ENCODE assay signal across 8 cellular contexts in the genomic region with DNA sequence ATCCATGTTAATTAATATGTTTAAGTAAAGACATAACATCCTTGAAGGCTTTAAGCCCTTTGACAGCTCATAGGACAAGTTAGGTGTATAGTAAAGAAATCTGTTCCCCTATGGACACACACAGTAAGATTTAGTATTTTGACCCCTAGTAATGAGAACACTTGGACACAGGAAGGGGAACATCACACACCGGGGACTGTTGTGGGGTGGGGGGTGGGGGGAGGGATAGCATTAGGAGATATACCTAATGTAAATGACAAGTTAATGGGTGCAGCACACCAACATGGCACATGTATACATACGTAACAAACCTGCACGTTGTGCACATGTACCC.
ATAC-seq lines count a peak whose summit lies in the region.
"Not testable (repeated sequence)": the region's sequence is repeated elsewhere in the genome, so short reads cannot be mapped to it uniquely, and the experiment has no call there.

No MANE protein-coding gene starts in this region.

- H3K27ac Mint-ChIP-seq in stimulated activated memory B cell treated with anti-CD40 and anti-IgM and Interleukin-4, amounts not matched to agents 10 μg/mL and 1 μg/mL and 100 μg/mL, for 72 hours = not testable (repeated sequence)

- H3K36me3 Mint-ChIP-seq in stimulated activated memory B cell treated with anti-CD40 and anti-IgM and Interleukin-4, amounts not matched to agents 10 μg/mL and 1 μg/mL and 100 μg/mL, for 72 hours = not testable (repeated sequence)

- not testable (repeated sequence) for H3K27me3 Mint-ChIP-seq in stimulated activated memory B cell treated with anti-CD40 and anti-IgM and Interleukin-4, amounts not matched to agents 10 μg/mL and 1 μg/mL and 100 μg/mL, for 72 hours

- H3K4me3 Mint-ChIP-seq in stimulated activated memory B cell treated with anti-CD40 and anti-IgM and Interleukin-4, amounts not matched to agents 10 μg/mL and 1 μg/mL and 100 μg/mL, for 72 hours = not testable (repeated sequence)

- not testable (repeated sequence) for H3K9me3 Mint-ChIP-seq in stimulated activated memory B cell treated with anti-CD40 and anti-IgM and Interleukin-4, amounts not matched to agents 10 μg/mL and 1 μg/mL and 100 μg/mL, for 72 hours

- ATAC-seq in GM18858 (IDR thresholded peaks at IDR 0.05; ENCODE audit: unreplicated experiment) = peak; percentile 24
- ATAC-seq in GM19351 (IDR thresholded peaks at IDR 0.05; ENCODE audit: unreplicated experiment) = peak; percentile 38
- ATAC-seq in GM21423 (IDR thresholded peaks at IDR 0.05; ENCODE audit: unreplicated experiment) = peak; percentile 43
- ATAC-seq in HG02610 (IDR thresholded peaks at IDR 0.05; ENCODE audit: unreplicated experiment) = peak; percentile 34
- ATAC-seq in HG02970 (IDR thresholded peaks at IDR 0.05; ENCODE audit: low FRiP score, unreplicated experiment) = peak; percentile 30
- ATAC-seq in HG03139 (IDR thresholded peaks at IDR 0.05; ENCODE audit: unreplicated experiment) = peak; percentile 38
- ATAC-seq in HG03521 (IDR thresholded peaks at IDR 0.05; ENCODE audit: unreplicated experiment) = peak; percentile 23
- ATAC-seq in stimulated activated memory B cell treated with anti-CD40 and anti-IgM and Interleukin-4, amounts not matched to agents 10 μg/mL and 1 μg/mL and 100 μg/mL, for 72 hours = peak; percentile 46

- peaks cover 16% of the 10 kb centered on the region for H3K4me1 Mint-ChIP-seq in stimulated activated memory B cell treated with anti-CD40 and anti-IgM and Interleukin-4, amounts not matched to agents 10 μg/mL and 1 μg/mL and 100 μg/mL, for 72 hours

Comparison
In these comparisons a context has a peak if more than half of its experiments do, and no peak if none do; other contexts are left out.
1. Peak in every context shown above with its lines: ATAC-seq.